In the genomic region with DNA sequence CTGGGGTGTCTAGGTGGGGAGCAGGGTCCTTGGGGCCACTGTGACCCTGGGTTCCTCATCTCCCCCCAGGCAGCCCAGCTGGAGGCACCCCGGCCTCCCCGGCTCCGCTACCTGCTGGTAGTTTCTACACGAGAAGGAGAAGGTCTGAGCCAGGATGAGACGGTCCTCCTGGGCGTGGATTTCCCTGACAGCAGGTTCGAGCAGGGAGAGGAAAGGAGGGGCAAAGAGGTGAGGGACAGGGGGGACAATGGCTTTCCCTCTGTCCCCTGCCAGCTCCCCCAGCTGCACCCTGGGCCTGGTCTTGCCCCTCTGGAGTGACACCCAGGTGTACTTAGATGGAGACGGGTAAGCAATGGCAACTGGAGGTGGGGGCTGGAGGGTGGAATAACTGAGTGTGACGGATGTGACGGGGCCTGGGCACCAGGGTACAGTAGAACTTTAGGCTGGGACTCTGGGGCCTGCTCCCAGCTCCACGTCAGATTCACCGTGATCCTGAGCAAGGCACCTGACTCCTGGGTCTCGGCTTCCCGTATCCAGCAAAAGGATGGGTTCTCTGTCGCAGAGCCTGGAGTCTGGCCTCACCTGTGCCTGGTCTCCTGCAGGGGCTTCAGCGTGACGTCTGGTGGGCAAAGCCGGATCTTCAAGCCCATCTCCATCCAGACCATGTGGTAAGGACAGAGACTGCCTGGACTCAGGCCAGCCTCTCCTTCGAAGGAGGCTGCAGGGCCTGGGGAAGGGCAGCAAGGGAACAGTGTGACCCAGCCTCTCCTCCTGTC, we compare ENCODE assay signal across 15 cellular contexts.
"Had no signal": no experiment of that assay in that cellular context is flagged by ENCODE, and none has a peak within 500 bp of the region (broad histone marks: within the 10 kb centered on the region; RNA-seq: fewer than 3 reads in every experiment).

No MANE protein-coding gene starts in this region.

- H3K9me3 Mint-ChIP-seq: activated CD4-positive, alpha-beta memory T cell treated with anti-CD3 and anti-CD28 coated beads for 36 hours; activated T-cell treated with anti-CD3 and anti-CD28 coated beads, Interleukin-2, amount 50 U/mL, for 72 hours; central memory CD8-positive, alpha-beta T cell; nephron; T-helper 2 cell treated with Interferon-gamma antibody and Interleukin-4, amounts not matched to agents 5 μg/mL and 100 μg/mL, for 36 hours had no signal

- H3K4me3 ChIP-seq: SJCRH30, skin epidermis had no signal

- H3K36me3 Mint-ChIP-seq: activated naive CD8-positive, alpha-beta T cell; brain had no signal

- H3K9me3 ChIP-seq: SJCRH30 had no signal

- H3K27ac ChIP-seq: SJCRH30, skin epidermis had no signal

- DNase-seq: activated CD4-positive, alpha-beta memory T cell treated with anti-CD3 and anti-CD28 coated beads for 36 hours; activated CD4-positive, alpha-beta T cell treated with anti-CD3 and anti-CD28 coated beads for 1 hour; activated T-cell treated with anti-CD3 and anti-CD28 coated beads, Interleukin-2, amount 50 U/mL, for 72 hours; amygdala; dermis blood vessel endothelial cell; left cardiac atrium; SJCRH30; SW 1271; trophoblast cell had no signal

- H3K36me3 ChIP-seq: SJCRH30 had no signal

- H3K27me3 ChIP-seq: SJCRH30 had no signal

- H3K27ac Mint-ChIP-seq: activated CD4-positive, alpha-beta memory T cell treated with anti-CD3 and anti-CD28 coated beads for 36 hours; activated naive CD8-positive, alpha-beta T cell; activated T-cell treated with anti-CD3 and anti-CD28 coated beads, Interleukin-2, amount 50 U/mL, for 72 hours; brain; nephron; T-helper 2 cell treated with Interferon-gamma antibody and Interleukin-4, amounts not matched to agents 5 μg/mL and 100 μg/mL, for 36 hours had no signal

- H3K27me3 Mint-ChIP-seq: activated CD4-positive, alpha-beta memory T cell treated with anti-CD3 and anti-CD28 coated beads for 36 hours; activated naive CD8-positive, alpha-beta T cell; central memory CD8-positive, alpha-beta T cell had no signal

- H3K4me3 Mint-ChIP-seq: activated CD4-positive, alpha-beta memory T cell treated with anti-CD3 and anti-CD28 coated beads for 36 hours; activated naive CD8-positive, alpha-beta T cell; activated T-cell treated with anti-CD3 and anti-CD28 coated beads, Interleukin-2, amount 50 U/mL, for 72 hours; central memory CD8-positive, alpha-beta T cell; T-helper 2 cell treated with Interferon-gamma antibody and Interleukin-4, amounts not matched to agents 5 μg/mL and 100 μg/mL, for 36 hours had no signal
